25 cellular contexts compared by ENCODE assay signal in the genomic region with DNA sequence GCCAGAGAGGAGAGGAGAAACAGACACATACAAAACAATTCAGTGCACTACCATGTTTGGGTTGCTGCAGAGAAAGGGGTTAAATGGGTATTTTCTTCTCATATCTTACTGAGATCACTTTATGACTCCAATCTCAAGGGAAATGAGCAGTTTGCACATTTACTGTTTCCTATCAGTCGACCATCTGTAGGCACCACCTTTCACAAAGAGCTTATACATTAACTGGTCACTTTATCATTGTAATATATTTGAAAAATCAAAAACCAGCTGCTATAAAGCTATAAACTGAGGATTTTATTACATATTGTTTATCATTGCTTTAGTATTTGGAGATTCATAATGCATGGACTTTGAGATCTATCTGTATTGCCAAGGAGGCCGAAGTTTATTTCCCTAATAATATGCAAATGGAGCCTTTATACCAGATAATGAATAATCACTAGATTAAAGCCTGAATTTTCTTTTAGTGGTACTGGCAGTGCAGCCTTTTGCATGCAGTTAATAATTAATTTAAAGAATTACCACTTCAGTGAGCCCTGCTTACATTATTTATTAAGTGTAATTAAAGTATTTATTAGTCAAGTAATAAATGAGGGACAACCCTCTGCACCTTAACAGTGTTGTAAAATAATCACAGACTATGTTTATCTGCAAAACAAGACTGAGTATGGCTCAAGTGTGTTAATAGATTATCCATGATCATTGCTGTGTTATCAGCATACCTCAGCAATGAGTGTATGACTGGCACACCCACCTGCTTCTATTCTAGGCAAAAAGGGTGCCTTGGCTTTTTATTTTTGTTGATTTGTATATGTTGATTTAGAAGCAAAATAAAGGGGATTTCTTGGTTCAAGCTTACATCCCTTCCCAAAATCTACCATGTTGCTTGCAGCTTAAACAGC.
"Had no signal": no experiment of that assay in that cellular context is flagged by ENCODE, and none has a peak within 500 bp of the region (broad histone marks: within the 10 kb centered on the region; RNA-seq: fewer than 3 reads in every experiment).

No MANE protein-coding gene starts in this region.

- H3K27ac Mint-ChIP-seq: activated CD4-positive, alpha-beta T cell treated with anti-CD3 and anti-CD28 coated beads for 36 hours; activated naive CD8-positive, alpha-beta T cell; activated T-cell treated with anti-CD3 and anti-CD28 coated beads, Interleukin-2, amount 50 U/mL, for 24 hours; activated T-helper 2 cell treated with anti-CD3 and anti-CD28 coated beads, Interferon-gamma antibody, Interleukin-2, Interleukin-4, amounts not matched to agents 10 μg/mL and 5 μg/mL and 100 μg/mL, durations not matched to agents 14 hours and 24 hours and 36 hours; WTC11 had no signal

- H3K4me1 Mint-ChIP-seq: activated CD4-positive, alpha-beta T cell treated with anti-CD3 and anti-CD28 coated beads for 36 hours; central memory CD8-positive, alpha-beta T cell had no signal

- H3K27me3 ChIP-seq: breast epithelium, esophagus squamous epithelium, gastrocnemius medialis, upper lobe of left lung had no signal

- DNase-seq: activated CD4-positive, alpha-beta T cell treated with anti-CD3 and anti-CD28 coated beads for 36 hours; activated CD4-positive, alpha-beta T cell treated with anti-CD3 and anti-CD28 coated beads, Interleukin-2, amount 50 U/mL, for 4 hours; activated CD8-positive, alpha-beta memory T cell treated with anti-CD3 and anti-CD28 coated beads for 24 hours; activated CD8-positive, alpha-beta memory T cell treated with anti-CD3 and anti-CD28 coated beads, Interleukin-2, amount 50 U/mL, for 4 hours; activated naive CD4-positive, alpha-beta T cell; activated T-cell treated with anti-CD3 and anti-CD28 coated beads, Interleukin-2, amount 50 U/mL, for 24 hours; esophagus squamous epithelium; gastrocnemius medialis; head of caudate nucleus; left ventricle myocardium superior; mammary epithelial cell; nephron progenitor cell; nucleus accumbens; retina; stimulated activated CD4-positive, alpha-beta T cell treated with anti-CD3 and anti-CD28 coated beads, Interleukin-4, amount 100 ng/mL, for 24 hours; stimulated activated naive CD8-positive, alpha-beta T cell treated with anti-CD3 and anti-CD28 coated beads, Interleukin-15, Interleukin-2, amounts not matched to agents 100 U/mL and 50 U/mL, for 24 hours; T-helper 1 cell; T-helper 9 cell; upper lobe of left lung had no signal

- H3K4me3 Mint-ChIP-seq: activated CD4-positive, alpha-beta T cell treated with anti-CD3 and anti-CD28 coated beads for 36 hours; activated naive CD8-positive, alpha-beta T cell; activated T-cell treated with anti-CD3 and anti-CD28 coated beads, Interleukin-2, amount 50 U/mL, for 24 hours; central memory CD8-positive, alpha-beta T cell; nephron progenitor cell; WTC11 had no signal

- H3K9me3 Mint-ChIP-seq: activated T-cell treated with anti-CD3 and anti-CD28 coated beads, Interleukin-2, amount 50 U/mL, for 24 hours; activated T-helper 2 cell treated with anti-CD3 and anti-CD28 coated beads, Interferon-gamma antibody, Interleukin-2, Interleukin-4, amounts not matched to agents 10 μg/mL and 5 μg/mL and 100 μg/mL, durations not matched to agents 14 hours and 24 hours and 36 hours; central memory CD8-positive, alpha-beta T cell; nephron progenitor cell; WTC11 had no signal

- H3K9me3 ChIP-seq: breast epithelium, esophagus squamous epithelium, gastrocnemius medialis, upper lobe of left lung had no signal

- H3K27me3 Mint-ChIP-seq: central memory CD8-positive, alpha-beta T cell had no signal

- H3K4me3 ChIP-seq: breast epithelium, coronary artery, esophagus squamous epithelium, gastrocnemius medialis, upper lobe of left lung had no signal

- H3K27ac ChIP-seq: coronary artery, gastrocnemius medialis, upper lobe of left lung had no signal

- H3K36me3 Mint-ChIP-seq: activated naive CD8-positive, alpha-beta T cell; WTC11 had no signal

- H3K36me3 ChIP-seq: breast epithelium, esophagus squamous epithelium, gastrocnemius medialis, upper lobe of left lung had no signal

- H3K4me1 ChIP-seq: breast epithelium, upper lobe of left lung had no signal

- ATAC-seq: activated CD4-positive, alpha-beta T cell treated with anti-CD3 and anti-CD28 coated beads for 36 hours; gastrocnemius medialis; left ventricle myocardium superior; stimulated activated naive CD8-positive, alpha-beta T cell treated with anti-CD3 and anti-CD28 coated beads, Interleukin-15, Interleukin-2, amounts not matched to agents 100 U/mL and 50 U/mL, for 24 hours; WTC11 had no signal
